1 cellular context compared by ENCODE assay signal in genomic region chr15:72797338-72797689, GRCh38.
TF ChIP-seq lines count a peak whose summit lies in the region.

No MANE protein-coding gene starts in this region.

TF ChIP-seq in IMR-90, 13 proteins besides CTCF, POLR2A, EP300 and RAD21 (continued from another document):
- TF ChIP-seq ELK1 (IDR thresholded peaks at IDR 0.05; ENCODE audit: borderline replicate concordance, low read depth, low read length) (no peak), RFX5 (IDR thresholded peaks at IDR 0.05; ENCODE audit: low read depth, low read length) (no peak), RCOR1 (IDR thresholded peaks at IDR 0.05; ENCODE audit: insufficient replicate concordance, low read length) (no peak), BHLHE40 (IDR thresholded peaks at IDR 0.05; ENCODE audit: low read depth, low read length) (no peak), CEBPB (IDR thresholded peaks at IDR 0.05; ENCODE audit: low read depth, low read length) (no peak), MAZ (IDR thresholded peaks at IDR 0.05; ENCODE audit: borderline replicate concordance, low read depth, low read length) (no peak)
